1 cellular context compared by ENCODE assay signal in the genomic region with DNA sequence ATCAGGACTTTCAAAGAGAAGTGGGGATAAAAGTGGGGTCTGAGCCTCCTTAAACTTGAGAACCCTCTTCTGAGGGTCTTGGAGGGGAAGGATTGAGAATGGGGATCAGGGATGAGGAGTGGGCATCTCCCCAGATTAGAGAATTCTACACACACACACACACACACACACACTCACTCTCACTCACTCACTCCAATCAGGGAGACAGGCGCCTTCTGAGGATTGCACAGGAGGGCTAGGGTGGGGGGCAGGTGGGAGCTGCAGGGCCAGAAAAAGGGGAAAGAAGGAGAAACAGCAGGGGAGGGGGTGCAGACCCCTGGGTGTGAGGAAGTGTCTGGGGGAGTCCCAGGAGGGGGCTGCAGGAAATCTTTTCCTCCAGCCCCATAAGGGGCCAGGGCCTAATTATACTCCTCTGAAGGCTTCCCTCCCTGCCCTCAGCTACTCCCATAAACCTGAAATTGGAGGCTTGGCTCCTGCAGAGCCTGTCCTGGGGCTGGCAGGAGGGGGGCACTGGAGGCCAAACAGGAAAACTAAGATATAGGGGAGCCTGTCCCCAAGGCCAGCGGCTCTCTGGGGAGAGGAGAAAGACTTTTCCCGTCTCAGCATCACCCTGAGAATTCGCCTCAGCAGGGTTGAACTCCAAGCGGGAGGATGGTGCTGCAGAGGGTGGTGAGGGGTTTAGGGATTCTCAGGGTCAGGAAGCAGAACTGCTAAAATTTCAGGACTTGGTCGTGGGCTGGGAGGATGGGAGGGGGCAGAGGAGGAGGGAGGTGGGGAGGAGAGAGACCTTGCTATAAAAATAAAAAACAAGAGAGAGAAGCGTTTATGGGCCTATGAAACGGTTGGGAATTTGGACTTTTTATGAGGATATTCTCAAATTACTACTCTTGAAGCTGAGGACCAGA.
A peak's percentile ranks its signal among the peaks of the same experiment; 100 is the strongest.
TF ChIP-seq lines count a peak whose summit lies in the region.

No MANE protein-coding gene starts in this region.

TF ChIP-seq in HEK293, 187 proteins besides CTCF, POLR2A, EP300 and RAD21 (continued from another document):
- peak; percentile 70; the same call in 1 of the 2 replicates for TF ChIP-seq ZNF596 (tag by site-specific recombination; IDR thresholded peaks at IDR 0.05)
- TF ChIP-seq ZBTB48 (tag by site-specific recombination; IDR thresholded peaks at IDR 0.05), result peak; percentile 78; the same call in 1 of the 2 replicates
- TF ChIP-seq, protein P1, sequence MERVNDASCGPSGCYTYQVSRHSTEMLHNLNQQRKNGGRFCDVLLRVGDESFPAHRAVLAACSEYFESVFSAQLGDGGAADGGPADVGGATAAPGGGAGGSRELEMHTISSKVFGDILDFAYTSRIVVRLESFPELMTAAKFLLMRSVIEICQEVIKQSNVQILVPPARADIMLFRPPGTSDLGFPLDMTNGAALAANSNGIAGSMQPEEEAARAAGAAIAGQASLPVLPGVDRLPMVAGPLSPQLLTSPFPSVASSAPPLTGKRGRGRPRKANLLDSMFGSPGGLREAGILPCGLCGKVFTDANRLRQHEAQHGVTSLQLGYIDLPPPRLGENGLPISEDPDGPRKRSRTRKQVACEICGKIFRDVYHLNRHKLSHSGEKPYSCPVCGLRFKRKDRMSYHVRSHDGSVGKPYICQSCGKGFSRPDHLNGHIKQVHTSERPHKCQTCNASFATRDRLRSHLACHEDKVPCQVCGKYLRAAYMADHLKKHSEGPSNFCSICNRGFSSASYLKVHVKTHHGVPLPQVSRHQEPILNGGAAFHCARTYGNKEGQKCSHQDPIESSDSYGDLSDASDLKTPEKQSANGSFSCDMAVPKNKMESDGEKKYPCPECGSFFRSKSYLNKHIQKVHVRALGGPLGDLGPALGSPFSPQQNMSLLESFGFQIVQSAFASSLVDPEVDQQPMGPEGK (tag by site-specific recombination; IDR thresholded peaks at IDR 0.05), result peak; percentile 60; the same call in 1 of the 2 replicates
- no peak for TF ChIP-seq TRIM28 (IDR thresholded peaks at IDR 0.05; ENCODE audit: borderline replicate concordance, low read length)
- TF ChIP-seq ZNF600 (tag by site-specific recombination; IDR thresholded peaks at IDR 0.05), result peak; percentile 78
- no peak; the same call in 1 of the 2 replicates for TF ChIP-seq SP3 (tag by site-specific recombination; IDR thresholded peaks at IDR 0.05)
- TF ChIP-seq ZNF670 (tag by site-specific recombination; IDR thresholded peaks at IDR 0.05; ENCODE audit: low read depth), result no peak
- TF ChIP-seq, protein P2, sequence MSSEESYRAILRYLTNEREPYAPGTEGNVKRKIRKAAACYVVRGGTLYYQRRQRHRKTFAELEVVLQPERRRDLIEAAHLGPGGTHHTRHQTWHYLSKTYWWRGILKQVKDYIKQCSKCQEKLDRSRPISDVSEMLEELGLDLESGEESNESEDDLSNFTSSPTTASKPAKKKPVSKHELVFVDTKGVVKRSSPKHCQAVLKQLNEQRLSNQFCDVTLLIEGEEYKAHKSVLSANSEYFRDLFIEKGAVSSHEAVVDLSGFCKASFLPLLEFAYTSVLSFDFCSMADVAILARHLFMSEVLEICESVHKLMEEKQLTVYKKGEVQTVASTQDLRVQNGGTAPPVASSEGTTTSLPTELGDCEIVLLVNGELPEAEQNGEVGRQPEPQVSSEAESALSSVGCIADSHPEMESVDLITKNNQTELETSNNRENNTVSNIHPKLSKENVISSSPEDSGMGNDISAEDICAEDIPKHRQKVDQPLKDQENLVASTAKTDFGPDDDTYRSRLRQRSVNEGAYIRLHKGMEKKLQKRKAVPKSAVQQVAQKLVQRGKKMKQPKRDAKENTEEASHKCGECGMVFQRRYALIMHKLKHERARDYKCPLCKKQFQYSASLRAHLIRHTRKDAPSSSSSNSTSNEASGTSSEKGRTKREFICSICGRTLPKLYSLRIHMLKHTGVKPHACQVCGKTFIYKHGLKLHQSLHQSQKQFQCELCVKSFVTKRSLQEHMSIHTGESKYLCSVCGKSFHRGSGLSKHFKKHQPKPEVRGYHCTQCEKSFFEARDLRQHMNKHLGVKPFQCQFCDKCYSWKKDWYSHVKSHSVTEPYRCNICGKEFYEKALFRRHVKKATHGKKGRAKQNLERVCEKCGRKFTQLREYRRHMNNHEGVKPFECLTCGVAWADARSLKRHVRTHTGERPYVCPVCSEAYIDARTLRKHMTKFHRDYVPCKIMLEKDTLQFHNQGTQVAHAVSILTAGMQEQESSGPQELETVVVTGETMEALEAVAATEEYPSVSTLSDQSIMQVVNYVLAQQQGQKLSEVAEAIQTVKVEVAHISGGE (tag by site-specific recombination; conservative IDR thresholded peaks at IDR 0.05; ENCODE audit: low read depth), result no peak
- no peak for TF ChIP-seq EGR2 (tag by site-specific recombination; IDR thresholded peaks at IDR 0.05; ENCODE audit: low read depth)
- peak; percentile 50; the same call in 1 of the 2 replicates for TF ChIP-seq FEZF1 (tag by site-specific recombination; IDR thresholded peaks at IDR 0.05)
- TF ChIP-seq, protein P3, sequence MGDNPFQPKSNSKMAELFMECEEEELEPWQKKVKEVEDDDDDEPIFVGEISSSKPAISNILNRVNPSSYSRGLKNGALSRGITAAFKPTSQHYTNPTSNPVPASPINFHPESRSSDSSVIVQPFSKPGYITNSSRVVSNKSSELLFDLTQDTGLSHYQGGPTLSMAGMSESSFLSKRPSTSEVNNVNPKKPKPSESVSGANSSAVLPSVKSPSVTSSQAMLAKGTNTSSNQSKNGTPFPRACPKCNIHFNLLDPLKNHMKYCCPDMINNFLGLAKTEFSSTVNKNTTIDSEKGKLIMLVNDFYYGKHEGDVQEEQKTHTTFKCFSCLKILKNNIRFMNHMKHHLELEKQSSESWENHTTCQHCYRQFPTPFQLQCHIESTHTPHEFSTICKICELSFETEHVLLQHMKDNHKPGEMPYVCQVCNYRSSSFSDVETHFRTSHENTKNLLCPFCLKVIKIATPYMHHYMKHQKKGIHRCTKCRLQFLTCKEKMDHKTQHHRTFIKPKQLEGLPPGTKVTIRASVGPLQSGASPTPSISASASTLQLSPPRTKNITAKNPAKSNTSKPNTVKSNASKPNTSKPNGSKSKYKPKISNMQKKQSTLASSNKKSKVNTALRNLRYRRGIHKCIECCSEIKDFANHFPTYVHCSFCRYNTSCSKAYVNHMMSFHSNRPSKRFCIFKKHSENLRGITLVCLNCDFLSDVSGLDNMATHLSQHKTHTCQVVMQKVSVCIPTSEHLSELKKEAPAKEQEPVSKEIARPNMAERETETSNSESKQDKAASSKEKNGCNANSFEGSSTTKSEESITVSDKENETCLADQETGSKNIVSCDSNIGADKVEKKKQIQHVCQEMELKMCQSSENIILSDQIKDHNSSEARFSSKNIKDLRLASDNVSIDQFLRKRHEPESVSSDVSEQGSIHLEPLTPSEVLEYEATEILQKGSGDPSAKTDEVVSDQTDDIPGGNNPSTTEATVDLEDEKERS (tag by site-specific recombination; IDR thresholded peaks at IDR 0.05), result no peak
- TF ChIP-seq ZNF843 (tag by site-specific recombination; IDR thresholded peaks at IDR 0.05), result peak; percentile 68; the same call in 1 of the 2 replicates
- TF ChIP-seq, protein P4, sequence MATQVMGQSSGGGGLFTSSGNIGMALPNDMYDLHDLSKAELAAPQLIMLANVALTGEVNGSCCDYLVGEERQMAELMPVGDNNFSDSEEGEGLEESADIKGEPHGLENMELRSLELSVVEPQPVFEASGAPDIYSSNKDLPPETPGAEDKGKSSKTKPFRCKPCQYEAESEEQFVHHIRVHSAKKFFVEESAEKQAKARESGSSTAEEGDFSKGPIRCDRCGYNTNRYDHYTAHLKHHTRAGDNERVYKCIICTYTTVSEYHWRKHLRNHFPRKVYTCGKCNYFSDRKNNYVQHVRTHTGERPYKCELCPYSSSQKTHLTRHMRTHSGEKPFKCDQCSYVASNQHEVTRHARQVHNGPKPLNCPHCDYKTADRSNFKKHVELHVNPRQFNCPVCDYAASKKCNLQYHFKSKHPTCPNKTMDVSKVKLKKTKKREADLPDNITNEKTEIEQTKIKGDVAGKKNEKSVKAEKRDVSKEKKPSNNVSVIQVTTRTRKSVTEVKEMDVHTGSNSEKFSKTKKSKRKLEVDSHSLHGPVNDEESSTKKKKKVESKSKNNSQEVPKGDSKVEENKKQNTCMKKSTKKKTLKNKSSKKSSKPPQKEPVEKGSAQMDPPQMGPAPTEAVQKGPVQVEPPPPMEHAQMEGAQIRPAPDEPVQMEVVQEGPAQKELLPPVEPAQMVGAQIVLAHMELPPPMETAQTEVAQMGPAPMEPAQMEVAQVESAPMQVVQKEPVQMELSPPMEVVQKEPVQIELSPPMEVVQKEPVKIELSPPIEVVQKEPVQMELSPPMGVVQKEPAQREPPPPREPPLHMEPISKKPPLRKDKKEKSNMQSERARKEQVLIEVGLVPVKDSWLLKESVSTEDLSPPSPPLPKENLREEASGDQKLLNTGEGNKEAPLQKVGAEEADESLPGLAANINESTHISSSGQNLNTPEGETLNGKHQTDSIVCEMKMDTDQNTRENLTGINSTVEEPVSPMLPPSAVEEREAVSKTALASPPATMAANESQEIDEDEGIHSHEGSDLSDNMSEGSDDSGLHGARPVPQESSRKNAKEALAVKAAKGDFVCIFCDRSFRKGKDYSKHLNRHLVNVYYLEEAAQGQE (tag by site-specific recombination; IDR thresholded peaks at IDR 0.05), result no peak
- no peak for TF ChIP-seq ZNF837 (tag by site-specific recombination; IDR thresholded peaks at IDR 0.05)
- TF ChIP-seq, protein P5, sequence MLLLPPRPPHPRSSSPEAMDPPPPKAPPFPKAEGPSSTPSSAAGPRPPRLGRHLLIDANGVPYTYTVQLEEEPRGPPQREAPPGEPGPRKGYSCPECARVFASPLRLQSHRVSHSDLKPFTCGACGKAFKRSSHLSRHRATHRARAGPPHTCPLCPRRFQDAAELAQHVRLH (tag by site-specific recombination; IDR thresholded peaks at IDR 0.05), result peak; percentile 15; the same call in 1 of the 2 replicates
- no peak for TF ChIP-seq ZNF548 (tag by site-specific recombination; IDR thresholded peaks at IDR 0.05)
- TF ChIP-seq KLF10 (tag by site-specific recombination; IDR thresholded peaks at IDR 0.05), result no peak
- peak; percentile 95 for TF ChIP-seq ZIC2 (tag by site-specific recombination; IDR thresholded peaks at IDR 0.05)
- no peak for TF ChIP-seq ZNF473 (tag by site-specific recombination; IDR thresholded peaks at IDR 0.05)
- TF ChIP-seq WT1 (tag by site-specific recombination; IDR thresholded peaks at IDR 0.05), result peak; percentile 69
